30 cellular contexts compared by ENCODE assay signal in the genomic region with DNA sequence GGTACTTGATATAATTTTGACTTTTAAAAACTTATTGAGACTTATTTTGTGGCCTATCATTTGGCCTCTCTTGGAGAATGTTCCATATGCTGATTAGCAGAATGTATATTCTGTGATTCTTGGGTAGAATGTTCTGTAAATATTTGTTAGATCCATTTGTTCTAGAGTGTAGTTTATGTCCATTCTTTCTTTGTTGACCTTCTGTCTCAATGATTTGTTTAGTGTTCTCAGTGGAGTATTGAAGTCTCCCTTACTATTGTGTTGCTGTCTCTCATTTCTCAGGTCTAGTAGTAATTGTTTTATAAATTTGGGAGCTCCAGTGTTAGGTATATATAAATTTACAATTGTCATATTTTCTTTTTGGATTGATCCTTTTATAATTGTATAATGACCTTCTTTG.
"Had no signal": no experiment of that assay in that cellular context is flagged by ENCODE, and none has a peak within 500 bp of the region (broad histone marks: within the 10 kb centered on the region; RNA-seq: fewer than 3 reads in every experiment).

No MANE protein-coding gene starts in this region.

- H3K9me3 Mint-ChIP-seq: activated CD4-positive, alpha-beta T cell treated with anti-CD3 and anti-CD28 coated beads, Interleukin-2, amount 10 ng/mL, durations not matched to agents 7 days and 5 days; activated naive CD4-positive, alpha-beta T cell treated with anti-CD3 and anti-CD28 coated beads, Interleukin-2, amount 50 U/mL, for 24 hours; activated naive CD8-positive, alpha-beta T cell treated with anti-CD3 and anti-CD28 coated beads, Interleukin-2, amount 10 ng/mL, durations not matched to agents 7 days and 5 days; activated T-cell treated with anti-CD3 and anti-CD28 coated beads, Interleukin-2, amount 50 U/mL, for 24 hours; activated T-helper 2 cell treated with anti-CD3 and anti-CD28 coated beads, Interferon-gamma antibody, Interleukin-2, Interleukin-4, amounts not matched to agents 10 μg/mL and 5 μg/mL and 100 μg/mL, durations not matched to agents 14 hours and 24 hours and 36 hours; central memory CD8-positive, alpha-beta T cell had no signal

- H3K4me1 ChIP-seq: ascending aorta, colonic mucosa had no signal

- H3K9me3 ChIP-seq: ascending aorta, colonic mucosa had no signal

- ATAC-seq: activated CD4-positive, alpha-beta T cell treated with anti-CD3 and anti-CD28 coated beads for 36 hours; activated CD4-positive, CD25-positive, alpha-beta regulatory T cell treated with anti-CD3 and anti-CD28 coated beads, Interleukin-2, amount 50 U/mL, for 24 hours; activated CD8-positive, alpha-beta T cell treated with anti-CD3 and anti-CD28 coated beads, Interleukin-2, amount 10 ng/mL, durations not matched to agents 7 days and 5 days; Panc1 had no signal

- H3K4me1 Mint-ChIP-seq: activated CD4-positive, alpha-beta T cell treated with anti-CD3 and anti-CD28 coated beads for 36 hours; activated CD4-positive, alpha-beta T cell treated with anti-CD3 and anti-CD28 coated beads, Interleukin-2, amount 10 ng/mL, durations not matched to agents 7 days and 5 days; activated naive CD8-positive, alpha-beta T cell treated with anti-CD3 and anti-CD28 coated beads, Interleukin-2, amount 10 ng/mL, durations not matched to agents 7 days and 5 days had no signal

- H3K4me3 Mint-ChIP-seq: activated CD4-positive, alpha-beta T cell treated with anti-CD3 and anti-CD28 coated beads for 36 hours; activated CD4-positive, alpha-beta T cell treated with anti-CD3 and anti-CD28 coated beads, Interleukin-2, amount 10 ng/mL, durations not matched to agents 7 days and 5 days; activated CD8-positive, alpha-beta T cell treated with anti-CD3 and anti-CD28 coated beads, Interleukin-2, amount 10 ng/mL, durations not matched to agents 7 days and 5 days; activated naive CD4-positive, alpha-beta T cell treated with anti-CD3 and anti-CD28 coated beads, Interleukin-2, amount 50 U/mL, for 24 hours; activated naive CD8-positive, alpha-beta T cell treated with anti-CD3 and anti-CD28 coated beads, Interleukin-2, amount 10 ng/mL, durations not matched to agents 7 days and 5 days; activated T-cell treated with anti-CD3 and anti-CD28 coated beads, Interleukin-2, amount 50 U/mL, for 24 hours; central memory CD8-positive, alpha-beta T cell had no signal

- DNase-seq: activated CD4-positive, alpha-beta T cell treated with anti-CD3 and anti-CD28 coated beads for 36 hours; activated CD4-positive, alpha-beta T cell treated with anti-CD3 and anti-CD28 coated beads, Interleukin-2, amount 10 ng/mL, durations not matched to agents 7 days and 5 days; activated CD4-positive, alpha-beta T cell treated with anti-CD3 and anti-CD28 coated beads, Interleukin-2, amount 50 U/mL, for 48 hours; activated CD8-positive, alpha-beta T cell treated with anti-CD3 and anti-CD28 coated beads, Interleukin-2, amount 10 ng/mL, durations not matched to agents 7 days and 5 days; activated gamma-delta T cell; activated naive CD4-positive, alpha-beta T cell treated with Interleukin-2 at 50 U/mL for 16 hours; activated naive CD8-positive, alpha-beta T cell treated with anti-CD3 and anti-CD28 coated beads, Interleukin-2, amount 10 ng/mL, durations not matched to agents 7 days and 5 days; activated T-cell treated with anti-CD3 and anti-CD28 coated beads, Interleukin-2, amount 50 U/mL, for 24 hours; amygdala; colonic mucosa; Kasumi-1; MV-4-11; NCI-H1092 treated with DMSO at 0.1 percent for 48 hours; NCI-H1417; NCI-H146; NCI-H187; NCI-H2081 treated with DMSO at 0.1 percent for 48 hours; NCI-H446; NCI-H524 treated with DMSO at 0.1 percent for 48 hours; SHP77; SJCRH30; T1000 had no signal

- H3K27ac Mint-ChIP-seq: activated CD4-positive, alpha-beta T cell treated with anti-CD3 and anti-CD28 coated beads for 36 hours; activated CD4-positive, alpha-beta T cell treated with anti-CD3 and anti-CD28 coated beads, Interleukin-2, amount 10 ng/mL, durations not matched to agents 7 days and 5 days; activated CD8-positive, alpha-beta T cell treated with anti-CD3 and anti-CD28 coated beads, Interleukin-2, amount 10 ng/mL, durations not matched to agents 7 days and 5 days; activated naive CD4-positive, alpha-beta T cell treated with anti-CD3 and anti-CD28 coated beads, Interleukin-2, amount 50 U/mL, for 24 hours; activated naive CD8-positive, alpha-beta T cell treated with anti-CD3 and anti-CD28 coated beads, Interleukin-2, amount 10 ng/mL, durations not matched to agents 7 days and 5 days; activated T-cell treated with anti-CD3 and anti-CD28 coated beads, Interleukin-2, amount 50 U/mL, for 24 hours; activated T-helper 2 cell treated with anti-CD3 and anti-CD28 coated beads, Interferon-gamma antibody, Interleukin-2, Interleukin-4, amounts not matched to agents 10 μg/mL and 5 μg/mL and 100 μg/mL, durations not matched to agents 14 hours and 24 hours and 36 hours had no signal

- H3K27me3 ChIP-seq: ascending aorta, cardiac muscle cell, colonic mucosa, SJCRH30 had no signal

- H3K27ac ChIP-seq: ascending aorta, cardiac muscle cell, colonic mucosa, SJCRH30, SK-N-MC had no signal

- H3K27me3 Mint-ChIP-seq: activated CD4-positive, alpha-beta T cell treated with anti-CD3 and anti-CD28 coated beads for 36 hours; activated naive CD4-positive, alpha-beta T cell treated with anti-CD3 and anti-CD28 coated beads, Interleukin-2, amount 50 U/mL, for 24 hours; activated T-cell treated with anti-CD3 and anti-CD28 coated beads, Interleukin-2, amount 50 U/mL, for 24 hours; central memory CD8-positive, alpha-beta T cell had no signal

- H3K36me3 ChIP-seq: ascending aorta, cardiac muscle cell, colonic mucosa, SJCRH30 had no signal

- H3K4me3 ChIP-seq: ascending aorta, cardiac muscle cell, colonic mucosa, SJCRH30, SK-N-MC had no signal

- H3K36me3 Mint-ChIP-seq: activated naive CD4-positive, alpha-beta T cell treated with anti-CD3 and anti-CD28 coated beads, Interleukin-2, amount 50 U/mL, for 24 hours; activated naive CD8-positive, alpha-beta T cell treated with anti-CD3 and anti-CD28 coated beads, Interleukin-2, amount 10 ng/mL, durations not matched to agents 7 days and 5 days had no signal
